In the genomic region with DNA sequence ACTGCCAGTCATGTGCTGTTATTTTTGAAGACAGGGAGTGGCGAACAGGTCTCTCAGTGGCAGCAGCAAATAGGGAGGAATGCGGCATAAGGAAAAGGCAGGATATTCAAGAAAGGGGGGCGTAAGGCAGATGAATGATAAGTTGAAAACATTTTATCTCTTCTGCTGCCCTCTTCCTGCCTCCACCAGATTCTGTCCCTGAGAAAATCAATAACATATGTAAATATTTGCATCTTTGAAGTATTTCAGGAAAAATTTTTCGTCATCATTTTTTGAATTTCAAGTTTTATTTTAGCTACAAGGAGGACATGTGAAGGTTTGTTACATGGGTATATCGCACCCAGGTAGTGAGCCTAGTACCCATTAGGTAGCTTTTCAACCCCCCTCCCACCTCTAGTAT, we compare ENCODE assay signal across 26 cellular contexts.
DNase-seq lines count a peak whose midpoint lies in the region; ATAC-seq, FAIRE-seq and TF ChIP-seq lines count a peak whose summit lies in the region.
"Had no signal": no experiment of that assay in that cellular context is flagged by ENCODE, and none has a peak within 500 bp of the region (broad histone marks: within the 10 kb centered on the region; RNA-seq: fewer than 3 reads in every experiment).

No MANE protein-coding gene starts in this region.

- H2AFZ ChIP-seq in K562 (ENCODE audit: low read depth, low read length): 0 out of 2 replicates have a peak overlapping the region, but pooled peaks have one; percentile 12
- H2AFZ ChIP-seq in H1 (ENCODE audit: low read length): no peak overlapping the region

- H3K18ac ChIP-seq in H1 (ENCODE audit: extremely low read depth, low read length): no peak overlapping the region; the same call in 1 of the 2 replicates

- H3K4me2 ChIP-seq in K562 (ENCODE audit: insufficient read depth, low read length) (no peak overlapping the region), H1 (ENCODE audit: insufficient read depth in 1 of 2, low read depth in 2 of 2, low read length in 2 of 2) (no peak overlapping the region)
- H3K4me2 ChIP-seq: BLaER1 had no signal

- H3K4me3 Mint-ChIP-seq in neural crest cell: peak overlapping the region; percentile 6
- H3K4me3 Mint-ChIP-seq: CD14-positive monocyte; CD4-positive, alpha-beta memory T cell; CD4-positive, CD25-positive, alpha-beta regulatory T cell; CD8-positive, alpha-beta memory T cell had no signal

- no peak overlapping the region for H3K14ac ChIP-seq in H1 (ENCODE audit: insufficient read length)

- no peak for TF ChIP-seq EP300 in K562 (IDR thresholded peaks at IDR 0.05; ENCODE audit: low read length)
- TF ChIP-seq EP300 in H1 (IDR thresholded peaks at IDR 0.05; ENCODE audit: borderline replicate concordance in 1 of 2, low read depth in 2 of 2, low read length in 2 of 2): no peak

- 87% methylated on average over 5 of the region's 5 CpGs for WGBS in K562 (ENCODE audit: insufficient coverage, low coverage, missing lambda C conversion rate)
- WGBS in H1 (ENCODE audit: extremely low coverage in 1 of 2, insufficient coverage in 1 of 2, insufficient read length in 1 of 2, insufficient replicate concordance in 2 of 2, low coverage in 1 of 2, low lambda C conversion rate in 2 of 2, missing lambda C conversion rate in 1 of 2), 2 experiments: 95% methylated on average over 5 of the region's 5 CpGs; no CpG with 5 or more reads in 1 of the 2 experiments

- H3K9ac ChIP-seq in K562 (ENCODE audit: insufficient read depth in 1 of 2, low read depth in 2 of 2, low read length in 2 of 2) (no peak overlapping the region), H1 (replicated peaks in 1 of 4; ENCODE audit: extremely low read depth in 1 of 4, low read depth in 3 of 4, low read length in 3 of 4) (no peak overlapping the region)
- H3K9ac ChIP-seq: BLaER1 had no signal

- H3K4me1 ChIP-seq in K562 (replicated peaks in 1 of 2; ENCODE audit: control insufficient read depth in 2 of 2, insufficient read depth in 2 of 2, low read length in 2 of 2) (peaks cover 11 to 20% of the 10 kb centered on the region in 2 experiments; a peak in 3 of 5 replicates), H1 (replicated peaks in 1 of 4; ENCODE audit: control insufficient read depth in 3 of 4, insufficient read depth in 4 of 4, low read length in 3 of 4) (peaks cover 0 to 5% (median 0%) of the 10 kb centered on the region in 4 experiments; a peak in 1 of 7 replicates)
- H3K4me1 ChIP-seq: BE2C had no signal

- no peaks in the 10 kb centered on the region for H3K9me1 ChIP-seq in K562 (ENCODE audit: control insufficient read depth, insufficient read depth, low read length)

- H3K4me1 Mint-ChIP-seq in neural crest cell: peaks cover 26% of the 10 kb centered on the region
- H3K4me1 Mint-ChIP-seq: CD14-positive monocyte; CD4-positive, alpha-beta memory T cell; CD4-positive, CD25-positive, alpha-beta regulatory T cell had no signal

- no peak overlapping the region for H3K27ac ChIP-seq in K562 (ENCODE audit: extremely low read depth, low read depth, low read length)
- H3K27ac ChIP-seq in H1 (ENCODE audit: low read depth, low read length): no peak overlapping the region
- H3K27ac ChIP-seq: BLaER1 had no signal

- no peak overlapping the region for H2AK5ac ChIP-seq in H1 (ENCODE audit: low read depth, low read length)

- peaks cover 17% of the 10 kb centered on the region for H3K36me3 Mint-ChIP-seq in neural crest cell (ENCODE audit: low read depth)
- H3K36me3 Mint-ChIP-seq: CD14-positive monocyte; CD4-positive, alpha-beta memory T cell; CD4-positive, CD25-positive, alpha-beta regulatory T cell; CD8-positive, alpha-beta memory T cell had no signal

- TF ChIP-seq RAD21 in K562 (CRISPR knock-in tag; conservative IDR thresholded peaks at IDR 0.05 in 1 of 2, IDR thresholded peaks at IDR 0.05 in 1 of 2) (no peak), H1 (IDR thresholded peaks at IDR 0.05 in 1 of 2, conservative IDR thresholded peaks at IDR 0.05 in 1 of 2; ENCODE audit: low read depth in 2 of 2, low read length in 2 of 2) (no peak)

- in situ Hi-C loops in K562 (cut with MboI): no loop called here

- H3K79me2 ChIP-seq in K562 (ENCODE audit: control insufficient read depth, insufficient read depth, low read length): no peaks in the 10 kb centered on the region
- no peaks in the 10 kb centered on the region for H3K79me2 ChIP-seq in H1 (ENCODE audit: control insufficient read depth in 1 of 2, insufficient read depth in 2 of 2, low read length in 2 of 2)

- H3K27me3 Mint-ChIP-seq in neural crest cell (ENCODE audit: low read depth): no peaks in the 10 kb centered on the region

- TF ChIP-seq CTCF in K562 (IDR thresholded peaks at IDR 0.05 in 2 of 3, conservative IDR thresholded peaks at IDR 0.05 in 1 of 3; ENCODE audit: insufficient read depth in 2 of 3, low read depth in 1 of 3, low read length in 3 of 3) (no peak), H1 (IDR thresholded peaks at IDR 0.05; ENCODE audit: control extremely low read depth in 1 of 3, insufficient read depth in 1 of 3, low read depth in 1 of 3, low read length in 3 of 3) (no peak), neural crest cell (conservative IDR thresholded peaks at IDR 0.05) (no peak)

- no peak overlapping the region for H2BK15ac ChIP-seq in H1 (ENCODE audit: low read length)

- ATAC-seq in K562 (no peak), Right ventricle myocardium superior (ENCODE audit: poor library complexity) (no peak)
- ATAC-seq: GM12878 had no signal

- H2BK12ac ChIP-seq in H1 (ENCODE audit: low read depth, low read length): 0 out of 2 replicates have a peak overlapping the region, but pooled peaks have one; percentile 46

- H4K91ac ChIP-seq in H1 (replicated peaks; ENCODE audit: insufficient read length, low read length): no peak overlapping the region

- POLR2A ChIA-PET in K562 (lab: Yijun Ruan, JAX): no interaction called here
- POLR2A ChIA-PET in H1 (lab: Charles Lee; ENCODE audit: partially characterized antibody): no interaction called here

- H3K4ac ChIP-seq in H1 (replicated peaks; ENCODE audit: insufficient read length, low read depth, low read length): no peak overlapping the region

- TF ChIP-seq POLR2A in K562 (conservative IDR thresholded peaks at IDR 0.05) (no peak), H1 (IDR thresholded peaks at IDR 0.05; ENCODE audit: control extremely low read depth in 1 of 2, low read depth in 2 of 2, low read length in 2 of 2) (no peak)

- no peak overlapping the region for H4K5ac ChIP-seq in H1 (ENCODE audit: insufficient read length, low read depth, low read length)

- no peak overlapping the region for H3K56ac ChIP-seq in H1 (replicated peaks; ENCODE audit: insufficient read length, low read depth, low read length)

- peaks cover 4% of the 10 kb centered on the region; the same call in 1 of the 2 replicates for H3K23me2 ChIP-seq in H1 (ENCODE audit: low read depth, low read length)

- CTCF ChIA-PET in K562 (lab: Yijun Ruan, JAX; ENCODE audit: low intra/inter-chr PET ratio): no interaction called here
- CTCF ChIA-PET in H1 (lab: Charles Lee; ENCODE audit: partially characterized antibody): interaction anchor here (0.9 kb wide), 1 partner anchor 117 kb away, joined by 3 read pairs; no protein-coding TSS in a partner anchor

- no peak overlapping the region for H2BK120ac ChIP-seq in H1 (replicated peaks; ENCODE audit: low read depth, low read length)

- H4K20me1 ChIP-seq in K562 (replicated peaks; ENCODE audit: control insufficient read depth, insufficient read depth, low read length) (no peaks in the 10 kb centered on the region), H1 (replicated peaks in 1 of 2; ENCODE audit: control insufficient read depth in 1 of 2, insufficient read depth in 2 of 2, low read length in 2 of 2) (no peaks in the 10 kb centered on the region)
- H4K20me1 ChIP-seq: BLaER1 had no signal

- peaks cover 14% of the 10 kb centered on the region for H3K9me3 Mint-ChIP-seq in neural crest cell

- no peak overlapping the region for H3K23ac ChIP-seq in H1 (ENCODE audit: insufficient read length)

- H3K9me3 ChIP-seq in K562 (replicated peaks; ENCODE audit: control insufficient read depth, insufficient read depth, low read depth, low read length): peaks cover 6% of the 10 kb centered on the region
- H3K9me3 ChIP-seq in H1 (ENCODE audit: insufficient read depth in 2 of 2, low read depth in 1 of 2, low read length in 1 of 2): no peaks in the 10 kb centered on the region
- H3K9me3 ChIP-seq: BE2C had no signal

- no peak overlapping the region for H3K4me3 ChIP-seq in K562
- H3K4me3 ChIP-seq in H1 (ENCODE audit: extremely low read depth in 1 of 4, insufficient read depth in 2 of 4, low read depth in 3 of 4, low read length in 4 of 4): no peak overlapping the region
- H3K4me3 ChIP-seq: BLaER1, GM12878 had no signal

- H4K8ac ChIP-seq in H1 (ENCODE audit: extremely low read depth, insufficient read depth, low read length): no peak overlapping the region

- intact Hi-C loops in K562 (cut with micrococcal nuclease) (no loop called here), Right ventricle myocardium superior (cut with DNase I) (no loop called here), posterior cingulate gyrus (cut with DNase I) (no loop called here)

- H3K36me3 ChIP-seq in K562 (ENCODE audit: control insufficient read depth, insufficient read depth, low read length) (no peaks in the 10 kb centered on the region), H1 (ENCODE audit: control insufficient read depth in 2 of 4, insufficient read depth in 4 of 4, low read length in 3 of 4) (no peaks in the 10 kb centered on the region)
- H3K36me3 ChIP-seq: BE2C, BLaER1 had no signal

- no peaks in the 10 kb centered on the region for H3K79me1 ChIP-seq in H1 (ENCODE audit: low read depth, low read length)

- no TSS peak for BruUV-seq in K562 (replicated peaks; lab: Mats Ljungman, UMichigan)

- FAIRE-seq in K562 (lab: Jason Lieb, UNC): no peak
- FAIRE-seq in H1 (lab: Jason Lieb, UNC): no peak
- FAIRE-seq: A204.1, GM12878, GM12892, GM18507 had no signal

- DNase-seq in K562 (ENCODE audit: extremely low read depth in 1 of 4, low spot score in 3 of 4): no peak
- no peak for DNase-seq in H1 (ENCODE audit: low read depth in 1 of 2, low spot score in 2 of 2)
- DNase-seq in neural crest cell (ENCODE audit: low read depth, low spot score): no peak
- DNase-seq in Right ventricle myocardium superior: no peak
- no peak for DNase-seq in posterior cingulate gyrus
- DNase-seq: 8988T; ACHN; BE2C; C1 segment of cervical spinal cord; CD4-positive, alpha-beta memory T cell; CD4-positive, CD25-positive, alpha-beta regulatory T cell; CD8-positive, alpha-beta memory T cell; COR-L47; DMS 273 treated with DMSO at 0.1 percent for 48 hours; DMS153; DMS53; DMS79; DND-41; EL; GDM1 had no signal

- no peak overlapping the region for H2BK5ac ChIP-seq in H1 (ENCODE audit: low read depth, low read length)

- no peak overlapping the region for H3K27ac Mint-ChIP-seq in neural crest cell (ENCODE audit: unreplicated experiment)
- H3K27ac Mint-ChIP-seq: CD14-positive monocyte; CD4-positive, alpha-beta memory T cell; CD4-positive, CD25-positive, alpha-beta regulatory T cell; CD8-positive, alpha-beta memory T cell had no signal

- 0 out of 2 replicates have a peak overlapping the region, but pooled peaks have one; percentile 9 for H2BK20ac ChIP-seq in H1 (ENCODE audit: low read length)

- no peaks in the 10 kb centered on the region for H3K27me3 ChIP-seq in K562 (ENCODE audit: control insufficient read depth in 2 of 2, insufficient read depth in 2 of 2, low read length in 2 of 2)
- no peaks in the 10 kb centered on the region; a peak in 1 of 7 replicates for H3K27me3 ChIP-seq in H1 (replicated peaks in 1 of 4; ENCODE audit: control insufficient read depth in 3 of 4, extremely low read depth in 1 of 4, insufficient read depth in 3 of 4, low read length in 3 of 4)
- H3K27me3 ChIP-seq: BLaER1 had no signal
